ENCODE assay signal across 17 cellular contexts in genomic region chr17:81741594-81742452, GRCh38. TPM values are rescaled to one million over a fixed set of nuclear protein-coding genes. Genes with fewer than 3 reads are reported as not detected.
A peak's percentile ranks its signal among the peaks of the same experiment; 100 is the strongest.
DNase-seq lines count a peak whose midpoint lies in the region; ATAC-seq and TF ChIP-seq lines count a peak whose summit lies in the region.
"Had no signal": no experiment of that assay in that cellular context is flagged by ENCODE, and none has a peak within 500 bp of the region (broad histone marks: within the 10 kb centered on the region; RNA-seq: fewer than 3 reads in every experiment).

No MANE protein-coding gene starts in this region.

- no TSS peak for BruUV-seq in A673 (replicated peaks; lab: Mats Ljungman, UMichigan)

- POLR2A ChIA-PET in A673 (lab: Charles Lee; ENCODE audit: low non-redundant PET), result no interaction called here

- DNase-seq in COLO668 (lab: John Stamatoyannopoulos, UW; ENCODE audit: unreplicated experiment) (peak; percentile 10), OCI-M1 (lab: John Stamatoyannopoulos, UW) (peak; percentile 9), body of pancreas (no peak), omental fat pad (ENCODE audit: low spot score) (no peak), NCI-H526 treated with DMSO at 0.1 percent for 48 hours (lab: John Stamatoyannopoulos, UW) (no peak), A673 (ENCODE audit: low spot score) (no peak), retina (no peak)
- DNase-seq: activated T-cell treated with anti-CD3 and anti-CD28 coated beads, Interleukin-2, amount 50 U/mL, for 48 hours; amygdala; foreskin melanocyte; GDM1; left lung; NCI-H1694 treated with DMSO at 0.1 percent for 48 hours; NCI-H446 treated with DMSO at 0.1 percent for 48 hours; stomach had no signal

- TF ChIP-seq CTCF in body of pancreas (IDR thresholded peaks at IDR 0.05), result no peak
- no peak for TF ChIP-seq CTCF in omental fat pad (IDR thresholded peaks at IDR 0.05)
- no peak for TF ChIP-seq CTCF in A673 (conservative IDR thresholded peaks at IDR 0.05; ENCODE audit: low read depth, low read length)

- peaks cover 0 to 5% of the 10 kb centered on the region in 2 donors for H3K27me3 ChIP-seq in body of pancreas
- no peaks in the 10 kb centered on the region for H3K27me3 ChIP-seq in A673 (replicated peaks; ENCODE audit: insufficient read depth, low read depth, low read length, poor library complexity)

- 54 to 57% methylated on average over 2 to 23 of the region's 26 CpGs for WGBS in body of pancreas, 2 donors

- no peak for TF ChIP-seq POLR2A in body of pancreas (IDR thresholded peaks at IDR 0.05)

- CTCF ChIA-PET in A673 (lab: Charles Lee), result no interaction called here

- H3K9me3 ChIP-seq in body of pancreas, result no peaks in the 10 kb centered on the region
- H3K9me3 ChIP-seq in A673 (ENCODE audit: low read depth, low read length, poor library complexity, severe bottlenecking), result no peaks in the 10 kb centered on the region
- H3K9me3 ChIP-seq: left lung, stomach had no signal

- no peaks in the 10 kb centered on the region for H3K4me1 ChIP-seq in body of pancreas
- no peaks in the 10 kb centered on the region for H3K4me1 ChIP-seq in A673 (ENCODE audit: insufficient read depth, low read length, poor library complexity, severe bottlenecking)
- H3K4me1 ChIP-seq: parathyroid adenoma had no signal

- ATAC-seq in body of pancreas (peak; percentile 15), omental fat pad (ENCODE audit: low FRiP score) (peak; percentile 37), GM19467 (IDR thresholded peaks at IDR 0.05; ENCODE audit: unreplicated experiment) (no peak)

- no peak overlapping the region for H3K4me3 ChIP-seq in body of pancreas
- no peak overlapping the region for H3K4me3 ChIP-seq in A673 (ENCODE audit: low read depth, low read length, poor library complexity, severe bottlenecking)
- H3K4me3 ChIP-seq: left lung, stomach had no signal

- intact Hi-C loops in body of pancreas (cut with DNase I) (no loop called here), A673 (cut with micrococcal nuclease; ENCODE audit: unreplicated experiment) (no loop called here)

- H3K36me3 ChIP-seq in body of pancreas (replicated peaks in 1 of 2; ENCODE audit: insufficient read depth in 1 of 2, low read depth in 2 of 2) (no peaks in the 10 kb centered on the region), A673 (ENCODE audit: insufficient read depth, low read length, poor library complexity, severe bottlenecking) (no peaks in the 10 kb centered on the region)
- H3K36me3 ChIP-seq: left lung, stomach had no signal

- H3K27ac ChIP-seq in body of pancreas (no peak overlapping the region), A673 (ENCODE audit: low read depth, low read length, poor library complexity, severe bottlenecking) (no peak overlapping the region)
- H3K27ac ChIP-seq: left lung, parathyroid adenoma, stomach had no signal

RNA-seq across cellular contexts. Expression of gene SLC25A10, which starts 29.7 kb away (rescaled TPM):
- 10 to 100 TPM; 15.8 to 18.9 TPM for total RNA-seq in body of pancreas
- total RNA-seq in omental fat pad, result 10 to 100 TPM; 11.4 to 22.4 (median 14.0) TPM
- 46.8 and 56.2 TPM in 2 replicates for total RNA-seq in A673 (2021)

RNA-seq across cellular contexts. Expression of gene MRPL12, which starts 38.7 kb away (rescaled TPM):
- total RNA-seq in body of pancreas (10 to 100 TPM; 17.1 to 45.8 TPM), omental fat pad (10 to 100 TPM; 31.4 to 55.8 (median 49.2) TPM), A673 (2021) (184 and 186 TPM in 2 replicates)

RNA-seq across cellular contexts. Expression of gene HGS, which starts 58.0 kb away (rescaled TPM):
- total RNA-seq in body of pancreas, result 10 to 100 TPM; 60.7 to 66.9 TPM
- total RNA-seq in omental fat pad, result 100 to 1,000 TPM in 1 of 4 donors, 10 to 100 TPM in 3; 54.0 to 117 (median 66.9) TPM
- total RNA-seq in A673 (2021), result 145 and 187 TPM in 2 replicates

RNA-seq across cellular contexts. Expression of gene ARL16, which starts 58.2 kb away (rescaled TPM):
- 10 to 100 TPM; 22.8 to 47.1 TPM for total RNA-seq in body of pancreas
- 10 to 100 TPM; 18.8 to 28.8 (median 26.9) TPM for total RNA-seq in omental fat pad
- total RNA-seq in A673 (2021), result 62.8 and 67.4 TPM in 2 replicates

Comparison
In these comparisons a context has a peak if more than half of its experiments do, and no peak if none do; other contexts are left out.
1. DNase-seq: peak in COLO668 (single experiment) and OCI-M1 (single experiment); none in body of pancreas (0 of 4), omental fat pad (single experiment), NCI-H526 treated with DMSO at 0.1 percent for 48 hours (single experiment), A673 (single experiment) and retina (single experiment).